ENCODE assay signal across 33 cellular contexts in the genomic region with DNA sequence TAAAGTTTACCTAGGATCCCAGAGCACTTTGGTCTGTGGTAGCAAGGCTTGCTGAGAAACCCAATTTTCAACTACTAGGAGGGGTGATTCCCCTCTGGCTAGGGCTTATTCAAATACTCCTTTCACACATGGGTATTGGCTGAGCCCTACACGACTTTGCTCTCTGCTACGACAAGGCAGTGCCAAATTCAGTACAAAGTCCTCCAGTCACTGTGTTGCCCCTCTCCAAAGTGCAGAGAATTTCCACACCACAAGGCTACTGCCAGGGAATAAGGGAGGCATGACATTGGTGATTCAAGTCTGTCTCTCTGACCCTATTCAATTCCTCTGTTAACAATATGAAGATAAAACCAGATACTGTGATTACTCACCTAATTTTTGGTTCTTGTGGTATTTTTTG. TPM values are rescaled to one million over a fixed set of nuclear protein-coding genes. Genes with fewer than 3 reads are reported as not detected.
"Had no signal": no experiment of that assay in that cellular context is flagged by ENCODE, and none has a peak within 500 bp of the region (broad histone marks: within the 10 kb centered on the region; RNA-seq: fewer than 3 reads in every experiment).

No MANE protein-coding gene starts in this region.

- H3K4me1 ChIP-seq: neural progenitor cell, parathyroid adenoma, psoas muscle, spleen, suprapubic skin, testis, tibial artery, transverse colon, upper lobe of right lung, uterus had no signal

- H3K36me3 ChIP-seq: neural progenitor cell, ovary, spleen, suprapubic skin, tibial artery, transverse colon, upper lobe of right lung, uterus had no signal

- H3K27me3 Mint-ChIP-seq: progenitor cell of endocrine pancreas; stimulated activated memory B cell treated with anti-CD40 and anti-IgM and Interleukin-4, amounts not matched to agents 10 μg/mL and 1 μg/mL and 100 μg/mL, for 72 hours; stimulated activated naive CD8-positive, alpha-beta T cell treated with anti-CD3 and anti-CD28 coated beads, Interleukin-15, amount 100 ng/mL, for 72 hours; type B pancreatic cell had no signal

- H3K79me2 ChIP-seq: parathyroid adenoma had no signal

- H3K4me3 ChIP-seq: neural progenitor cell, ovary, psoas muscle, skin epidermis, smooth muscle cell, spleen, suprapubic skin, testis, tibial artery, transverse colon, upper lobe of right lung, uterus had no signal

- H3K27me3 ChIP-seq: neural progenitor cell, ovary, spleen, suprapubic skin, testis, tibial artery, transverse colon, upper lobe of right lung, uterus had no signal

- H3K9ac ChIP-seq: neural progenitor cell, parathyroid adenoma had no signal

- H3K4me1 Mint-ChIP-seq: natural killer cell; nephron; neural progenitor cell; stimulated activated memory B cell treated with anti-CD40 and anti-IgM and Interleukin-4, amounts not matched to agents 10 μg/mL and 1 μg/mL and 100 μg/mL, for 72 hours; stimulated activated naive CD8-positive, alpha-beta T cell treated with anti-CD3 and anti-CD28 coated beads, Interleukin-15, amount 100 ng/mL, for 72 hours had no signal

- H3K36me3 Mint-ChIP-seq: natural killer cell; neural progenitor cell; stimulated activated memory B cell treated with anti-CD40 and anti-IgM and Interleukin-4, amounts not matched to agents 10 μg/mL and 1 μg/mL and 100 μg/mL, for 72 hours; type B pancreatic cell had no signal

- DNase-seq: natural killer cell; occipital lobe; ovary; posterior cingulate gyrus; psoas muscle; right cardiac atrium; spleen; stimulated activated CD4-positive, alpha-beta T cell treated with anti-CD3 and anti-CD28 coated beads, Interleukin-12 subunit alpha, Interleukin-12 subunit beta, amount 100 ng/mL, for 4 hours; stimulated activated CD4-positive, alpha-beta T cell treated with anti-CD3 and anti-CD28 coated beads, Interleukin-1b, Interleukin-23, amount 100 ng/mL, for 48 hours; stimulated activated CD4-positive, alpha-beta T cell treated with anti-CD3 and anti-CD28 coated beads, Interleukin-4, amount 100 ng/mL, for 1 hour; stimulated activated CD4-positive, alpha-beta T cell treated with anti-CD3 and anti-CD28 coated beads, Interleukin-4, amount 100 ng/mL, for 4 hours; stimulated activated CD8-positive, alpha-beta memory T cell treated with anti-CD3 and anti-CD28 coated beads, Interleukin-4, amount 100 ng/mL, for 48 hours; stimulated activated naive CD4-positive, alpha-beta T cell; stimulated activated naive CD8-positive, alpha-beta T cell treated with anti-CD3 and anti-CD28 coated beads, Interleukin-15, amount 100 ng/mL, for 72 hours; stimulated activated naive CD8-positive, alpha-beta T cell treated with anti-CD3 and anti-CD28 coated beads, Interleukin-15, Interleukin-2, amounts not matched to agents 100 U/mL and 50 U/mL, for 24 hours; substantia nigra; testis; tibial artery; transverse colon; upper lobe of right lung; uterus had no signal

- H2AFZ ChIP-seq: neural progenitor cell, parathyroid adenoma had no signal

- H3K4me3 Mint-ChIP-seq: natural killer cell; nephron; neural progenitor cell; stimulated activated memory B cell treated with anti-CD40 and anti-IgM and Interleukin-4, amounts not matched to agents 10 μg/mL and 1 μg/mL and 100 μg/mL, for 72 hours; stimulated activated naive CD8-positive, alpha-beta T cell treated with anti-CD3 and anti-CD28 coated beads, Interleukin-15, amount 100 ng/mL, for 72 hours; type B pancreatic cell had no signal

- H3K27ac ChIP-seq: neural progenitor cell, ovary, parathyroid adenoma, psoas muscle, skin epidermis, spleen, suprapubic skin, testis, tibial artery, transverse colon, upper lobe of right lung, uterus had no signal

- H3K9me3 Mint-ChIP-seq: nephron, neural progenitor cell, type B pancreatic cell had no signal

- H3K4me2 ChIP-seq: neural progenitor cell, smooth muscle cell had no signal

- H3K9me3 ChIP-seq: ovary, psoas muscle, spleen, suprapubic skin, testis, tibial artery, transverse colon, upper lobe of right lung, uterus had no signal

- ATAC-seq: natural killer cell; psoas muscle; right cardiac atrium; sciatic nerve; stimulated activated naive CD8-positive, alpha-beta T cell treated with anti-CD3 and anti-CD28 coated beads, Interleukin-15, amount 100 ng/mL, for 72 hours; stimulated activated naive CD8-positive, alpha-beta T cell treated with anti-CD3 and anti-CD28 coated beads, Interleukin-15, Interleukin-2, amounts not matched to agents 100 U/mL and 50 U/mL, for 24 hours; upper lobe of right lung had no signal

- H3K27ac Mint-ChIP-seq: natural killer cell; nephron; neural progenitor cell; progenitor cell of endocrine pancreas; stimulated activated memory B cell treated with anti-CD40 and anti-IgM and Interleukin-4, amounts not matched to agents 10 μg/mL and 1 μg/mL and 100 μg/mL, for 72 hours; stimulated activated naive CD8-positive, alpha-beta T cell treated with anti-CD3 and anti-CD28 coated beads, Interleukin-15, amount 100 ng/mL, for 72 hours; type B pancreatic cell had no signal

RNA-seq across cellular contexts. Expression of a gene that starts 38.9 kb away (rescaled TPM):
- total RNA-seq: natural killer cell, osteoblast, psoas muscle, renal cortical epithelial cell, sciatic nerve, spleen, suprapubic skin had no signal
